ENCODE assay signal across 1 cellular context in genomic region chr1:35574655-35575400, GRCh38.
TF ChIP-seq lines count a peak whose summit lies in the region.

No MANE protein-coding gene starts in this region.

TF ChIP-seq in H1, 55 proteins besides CTCF, POLR2A, EP300 and RAD21:
- TF ChIP-seq MAFK (IDR thresholded peaks at IDR 0.05; ENCODE audit: low read depth, low read length) (no peak), SIRT6 (IDR thresholded peaks at IDR 0.05; ENCODE audit: low read length) (no peak), BACH1 (IDR thresholded peaks at IDR 0.05; ENCODE audit: low read length) (no peak), EGR1 (IDR thresholded peaks at IDR 0.05; ENCODE audit: borderline replicate concordance, low read depth, low read length) (no peak), BCL11A (IDR thresholded peaks at IDR 0.05; ENCODE audit: low read depth in 2 of 2, low read length in 2 of 2) (no peak), CHD1 (IDR thresholded peaks at IDR 0.05; ENCODE audit: low read depth, low read length) (no peak), RXRA (IDR thresholded peaks at IDR 0.05; ENCODE audit: insufficient read depth, low read depth, low read length) (no peak), JUND (IDR thresholded peaks at IDR 0.05; ENCODE audit: low read length) (no peak), PHF8 (conservative IDR thresholded peaks at IDR 0.05; ENCODE audit: low read depth, low read length) (no peak), TCF12 (IDR thresholded peaks at IDR 0.05; ENCODE audit: low read depth, low read length) (no peak), RBBP5 (IDR thresholded peaks at IDR 0.05; ENCODE audit: borderline replicate concordance, low read depth, low read length) (no peak), ASH2L (IDR thresholded peaks at IDR 0.05; ENCODE audit: low read length) (no peak), SIX5 (IDR thresholded peaks at IDR 0.05; ENCODE audit: low read depth, low read length) (no peak), ZNF274 (IDR thresholded peaks at IDR 0.05; ENCODE audit: borderline replicate concordance, extremely low read depth, low read length) (no peak), NANOG (IDR thresholded peaks at IDR 0.05; ENCODE audit: insufficient read depth, low read depth, low read length, poor library complexity, severe bottlenecking) (no peak), CBX8 (IDR thresholded peaks at IDR 0.05; ENCODE audit: borderline replicate concordance, low read depth, low read length) (no peak), SP1 (IDR thresholded peaks at IDR 0.05; ENCODE audit: low read depth, low read length) (no peak), EZH2 (IDR thresholded peaks at IDR 0.05; ENCODE audit: low read depth, low read length, severe bottlenecking) (peak; percentile 75), JUN (IDR thresholded peaks at IDR 0.05; ENCODE audit: low read depth, low read length) (no peak), TAF1 (IDR thresholded peaks at IDR 0.05; ENCODE audit: low read depth, low read length) (0 out of 2 replicates have a peak, but pooled peaks have one; percentile 9), FOSL1 (IDR thresholded peaks at IDR 0.05; ENCODE audit: insufficient read depth, low read depth, low read length) (no peak), KDM1A (IDR thresholded peaks at IDR 0.05; ENCODE audit: borderline replicate concordance, low read length) (no peak), MAX (IDR thresholded peaks at IDR 0.05) (no peak), NRF1 (IDR thresholded peaks at IDR 0.05; ENCODE audit: low read depth, low read length) (no peak), SP2 (IDR thresholded peaks at IDR 0.05; ENCODE audit: low read length) (no peak), TBP (IDR thresholded peaks at IDR 0.05; ENCODE audit: low read depth, low read length) (no peak), GABPA (IDR thresholded peaks at IDR 0.05; ENCODE audit: borderline replicate concordance, insufficient read depth, low read length) (no peak), CHD7 (IDR thresholded peaks at IDR 0.05; ENCODE audit: insufficient replicate concordance, low read length) (no peak), POLR2AphosphoS5 (IDR thresholded peaks at IDR 0.05; ENCODE audit: low read depth, low read length) (no peak), GTF2F1 (IDR thresholded peaks at IDR 0.05; ENCODE audit: borderline replicate concordance, low read depth, low read length) (no peak), HDAC2 (IDR thresholded peaks at IDR 0.05; ENCODE audit: borderline replicate concordance in 1 of 2, low read depth in 2 of 2, low read length in 2 of 2) (no peak), SUZ12 (IDR thresholded peaks at IDR 0.05; ENCODE audit: low read length) (peak; percentile 20), RNF2 (IDR thresholded peaks at IDR 0.05; ENCODE audit: borderline replicate concordance, low read depth, low read length, missing control alignments, poor library complexity, severe bottlenecking) (peak; percentile 11), SAP30 (IDR thresholded peaks at IDR 0.05; ENCODE audit: insufficient read depth, insufficient replicate concordance, low read length) (no peak), CTBP2 (IDR thresholded peaks at IDR 0.05; ENCODE audit: borderline replicate concordance, insufficient read depth, insufficient read length, low read length) (peak; percentile 38), KDM5A (IDR thresholded peaks at IDR 0.05; ENCODE audit: low read length) (no peak)
- TF ChIP-seq, protein P1, sequence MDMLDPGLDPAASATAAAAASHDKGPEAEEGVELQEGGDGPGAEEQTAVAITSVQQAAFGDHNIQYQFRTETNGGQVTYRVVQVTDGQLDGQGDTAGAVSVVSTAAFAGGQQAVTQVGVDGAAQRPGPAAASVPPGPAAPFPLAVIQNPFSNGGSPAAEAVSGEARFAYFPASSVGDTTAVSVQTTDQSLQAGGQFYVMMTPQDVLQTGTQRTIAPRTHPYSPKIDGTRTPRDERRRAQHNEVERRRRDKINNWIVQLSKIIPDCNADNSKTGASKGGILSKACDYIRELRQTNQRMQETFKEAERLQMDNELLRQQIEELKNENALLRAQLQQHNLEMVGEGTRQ (IDR thresholded peaks at IDR 0.05; ENCODE audit: low read length) = no peak
- TF ChIP-seq, protein P2, sequence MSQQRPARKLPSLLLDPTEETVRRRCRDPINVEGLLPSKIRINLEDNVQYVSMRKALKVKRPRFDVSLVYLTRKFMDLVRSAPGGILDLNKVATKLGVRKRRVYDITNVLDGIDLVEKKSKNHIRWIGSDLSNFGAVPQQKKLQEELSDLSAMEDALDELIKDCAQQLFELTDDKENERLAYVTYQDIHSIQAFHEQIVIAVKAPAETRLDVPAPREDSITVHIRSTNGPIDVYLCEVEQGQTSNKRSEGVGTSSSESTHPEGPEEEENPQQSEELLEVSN (IDR thresholded peaks at IDR 0.05) = no peak
TF ChIP-seq in H1: peak in this region for 5.
